In genomic region chr9:78439866-78440830, GRCh38 we compare ENCODE assay signal across 13 cellular contexts.
DNase-seq lines count a peak whose midpoint lies in the region; ATAC-seq, FAIRE-seq and TF ChIP-seq lines count a peak whose summit lies in the region.
"Had no signal": no experiment of that assay in that cellular context is flagged by ENCODE, and none has a peak within 500 bp of the region (broad histone marks: within the 10 kb centered on the region; RNA-seq: fewer than 3 reads in every experiment).

No MANE protein-coding gene starts in this region.

- H2BK120ac ChIP-seq in H1 (replicated peaks; ENCODE audit: low read depth, low read length) = peak overlapping the region; percentile 5

- H3K27ac ChIP-seq in H1 (ENCODE audit: low read depth, low read length) = no peak overlapping the region
- H3K27ac ChIP-seq in prostate gland = no peak overlapping the region
- H3K27ac ChIP-seq: 22Rv1, epithelial cell of prostate, left lung, spleen had no signal

- H2BK15ac ChIP-seq in H1 (ENCODE audit: low read length) = 0 out of 2 replicates have a peak overlapping the region, but pooled peaks have one; percentile 81

- H2BK20ac ChIP-seq in H1 (ENCODE audit: low read length) = no peak overlapping the region

- TF ChIP-seq RAD21 in H1 (IDR thresholded peaks at IDR 0.05 in 1 of 2, conservative IDR thresholded peaks at IDR 0.05 in 1 of 2; ENCODE audit: low read depth in 2 of 2, low read length in 2 of 2) = no peak

- no peaks in the 10 kb centered on the region for H3K79me1 ChIP-seq in H1 (ENCODE audit: low read depth, low read length)

- H3K9me3 ChIP-seq in H1 (ENCODE audit: insufficient read depth in 2 of 2, low read depth in 1 of 2, low read length in 1 of 2) (peaks cover 0 to 8% of the 10 kb centered on the region in 2 experiments; a peak in 1 of 4 replicates), prostate gland (no peaks in the 10 kb centered on the region)
- H3K9me3 ChIP-seq: left lung, spleen had no signal

- H3K79me2 ChIP-seq in H1 (ENCODE audit: control insufficient read depth in 1 of 2, insufficient read depth in 2 of 2, low read length in 2 of 2) = no peaks in the 10 kb centered on the region

- H3K27ac Mint-ChIP-seq in osteocyte (ENCODE audit: unreplicated experiment) = no peak overlapping the region
- H3K27ac Mint-ChIP-seq: activated naive CD4-positive, alpha-beta T cell treated with anti-CD3 and anti-CD28 coated beads, Interleukin-2, amount 50 U/mL, for 24 hours had no signal

- H3K36me3 Mint-ChIP-seq in osteocyte (ENCODE audit: unreplicated experiment) = no peaks in the 10 kb centered on the region
- H3K36me3 Mint-ChIP-seq: activated naive CD4-positive, alpha-beta T cell treated with anti-CD3 and anti-CD28 coated beads, Interleukin-2, amount 50 U/mL, for 24 hours had no signal

- intact Hi-C loops in prostate gland (cut with DNase I) = loop anchor here (10.0 kb wide), 1 partner anchor 165 kb away; no protein-coding TSS in a partner anchor

- no peak overlapping the region for H4K8ac ChIP-seq in H1 (ENCODE audit: extremely low read depth, insufficient read depth, low read length)

- H3K4me2 ChIP-seq in H1 (ENCODE audit: insufficient read depth in 1 of 2, low read depth in 2 of 2, low read length in 2 of 2) = peak overlapping the region; percentile 3 to 31; a peak in 3 of 4 replicates

- peak overlapping the region; percentile 30; the same call in 1 of the 2 replicates for H2BK5ac ChIP-seq in H1 (ENCODE audit: low read depth, low read length)

- 55% methylated on average over 10 of the region's 10 CpGs; no CpG with 5 or more reads in 1 of the 2 experiments for WGBS in H1 (ENCODE audit: extremely low coverage in 1 of 2, insufficient coverage in 1 of 2, insufficient read length in 1 of 2, insufficient replicate concordance in 2 of 2, low coverage in 1 of 2, low lambda C conversion rate in 2 of 2, missing lambda C conversion rate in 1 of 2), 2 experiments
- WGBS in prostate gland = 80% methylated on average over 10 of the region's 10 CpGs

- H3K56ac ChIP-seq in H1 (replicated peaks; ENCODE audit: insufficient read length, low read depth, low read length) = no peak overlapping the region

- H3K14ac ChIP-seq in H1 (ENCODE audit: insufficient read length) = no peak overlapping the region

- peaks cover 22% of the 10 kb centered on the region for H3K4me1 Mint-ChIP-seq in osteocyte (ENCODE audit: unreplicated experiment)

- H3K18ac ChIP-seq in H1 (ENCODE audit: extremely low read depth, low read length) = peak overlapping the region; percentile 40; the same call in 1 of the 2 replicates

- TF ChIP-seq POLR2A in H1 (IDR thresholded peaks at IDR 0.05; ENCODE audit: control extremely low read depth in 1 of 2, low read depth in 2 of 2, low read length in 2 of 2) (no peak), prostate gland (IDR thresholded peaks at IDR 0.05) (no peak)

- no peaks in the 10 kb centered on the region for H3K23me2 ChIP-seq in H1 (ENCODE audit: low read depth, low read length)

- 0 out of 2 replicates have a peak overlapping the region, but pooled peaks have one; percentile 82 for H2AK5ac ChIP-seq in H1 (ENCODE audit: low read depth, low read length)

- H3K27me3 ChIP-seq in H1 (replicated peaks in 1 of 4; ENCODE audit: control insufficient read depth in 3 of 4, extremely low read depth in 1 of 4, insufficient read depth in 3 of 4, low read length in 3 of 4) = no peaks in the 10 kb centered on the region
- no peaks in the 10 kb centered on the region for H3K27me3 ChIP-seq in prostate gland (replicated peaks; ENCODE audit: insufficient read depth)

- CTCF ChIA-PET in H1 (lab: Charles Lee; ENCODE audit: partially characterized antibody) = interaction anchor here (0.6 to 3.6 kb wide), 29 partner anchors 9 to 1222 kb away, joined by 3 to 27 read pairs (median 4); no protein-coding TSS in a partner anchor

- no peak overlapping the region for H2AFZ ChIP-seq in H1 (ENCODE audit: low read length)

- no peak overlapping the region for H4K5ac ChIP-seq in H1 (ENCODE audit: insufficient read length, low read depth, low read length)

- peaks cover 7 to 23% (median 17%) of the 10 kb centered on the region in 4 experiments for H3K4me1 ChIP-seq in H1 (replicated peaks in 1 of 4; ENCODE audit: control insufficient read depth in 3 of 4, insufficient read depth in 4 of 4, low read length in 3 of 4)
- no peaks in the 10 kb centered on the region for H3K4me1 ChIP-seq in prostate gland (replicated peaks)

- H3K9ac ChIP-seq in H1 (replicated peaks in 1 of 4; ENCODE audit: extremely low read depth in 1 of 4, low read depth in 3 of 4, low read length in 3 of 4) = no peak overlapping the region

- H4K91ac ChIP-seq in H1 (replicated peaks; ENCODE audit: insufficient read length, low read length) = no peak overlapping the region

- no peaks in the 10 kb centered on the region for H4K20me1 ChIP-seq in H1 (replicated peaks in 1 of 2; ENCODE audit: control insufficient read depth in 1 of 2, insufficient read depth in 2 of 2, low read length in 2 of 2)

- POLR2A ChIA-PET in H1 (lab: Charles Lee; ENCODE audit: partially characterized antibody) = no interaction called here

- peaks cover 0 to 6% (median 0%) of the 10 kb centered on the region in 4 experiments; a peak in 2 of 8 replicates for H3K36me3 ChIP-seq in H1 (ENCODE audit: control insufficient read depth in 2 of 4, insufficient read depth in 4 of 4, low read length in 3 of 4)
- H3K36me3 ChIP-seq in prostate gland = no peaks in the 10 kb centered on the region
- H3K36me3 ChIP-seq: left lung, spleen had no signal

- H3K27me3 Mint-ChIP-seq in osteocyte (ENCODE audit: unreplicated experiment) = no peaks in the 10 kb centered on the region

- H3K9me3 Mint-ChIP-seq in osteocyte (ENCODE audit: unreplicated experiment) = no peaks in the 10 kb centered on the region
- H3K9me3 Mint-ChIP-seq: activated naive CD4-positive, alpha-beta T cell treated with anti-CD3 and anti-CD28 coated beads, Interleukin-2, amount 50 U/mL, for 24 hours had no signal

- FAIRE-seq in H1 (lab: Jason Lieb, UNC) = peak; percentile 70

- no peak overlapping the region for H3K4ac ChIP-seq in H1 (replicated peaks; ENCODE audit: insufficient read length, low read depth, low read length)

- peak overlapping the region; percentile 66 for H3K4me3 Mint-ChIP-seq in osteocyte (ENCODE audit: unreplicated experiment)
- H3K4me3 Mint-ChIP-seq: activated naive CD4-positive, alpha-beta T cell treated with anti-CD3 and anti-CD28 coated beads, Interleukin-2, amount 50 U/mL, for 24 hours had no signal

- peak in 1 of 3 experiments; percentile 10; a peak in 1 of 4 replicates for TF ChIP-seq CTCF in H1 (IDR thresholded peaks at IDR 0.05; ENCODE audit: control extremely low read depth in 1 of 3, insufficient read depth in 1 of 3, low read depth in 1 of 3, low read length in 3 of 3)
- TF ChIP-seq CTCF in osteocyte (IDR thresholded peaks at IDR 0.05) = no peak
- TF ChIP-seq CTCF in prostate gland (IDR thresholded peaks at IDR 0.05) = no peak

- no peak for ATAC-seq in HG03378 (IDR thresholded peaks at IDR 0.05; ENCODE audit: unreplicated experiment)
- no peak for ATAC-seq in HG03460 (IDR thresholded peaks at IDR 0.05; ENCODE audit: unreplicated experiment)

- no peak for TF ChIP-seq EP300 in H1 (IDR thresholded peaks at IDR 0.05; ENCODE audit: borderline replicate concordance in 1 of 2, low read depth in 2 of 2, low read length in 2 of 2)

- no peak overlapping the region for H3K23ac ChIP-seq in H1 (ENCODE audit: insufficient read length)

- H3K4me3 ChIP-seq in H1 (ENCODE audit: extremely low read depth in 1 of 4, insufficient read depth in 2 of 4, low read depth in 3 of 4, low read length in 4 of 4) (peak overlapping the region in 1 of 4 experiments; percentile 11; a peak in 1 of 8 replicates), prostate gland (no peak overlapping the region)
- H3K4me3 ChIP-seq: left lung, spleen had no signal

- DNase-seq in NCI-H1105 (lab: John Stamatoyannopoulos, UW) (peak; percentile 63), NCI-H1105 treated with DMSO at 0.1 percent for 48 hours (lab: John Stamatoyannopoulos, UW) (no peak), NCI-H69 (lab: John Stamatoyannopoulos, UW) (peak; percentile 66), H1 (ENCODE audit: low read depth in 1 of 2, low spot score in 2 of 2) (peak in 1 of 2 experiments; percentile 54), osteocyte (ENCODE audit: extremely low spot score, unreplicated experiment) (no peak), prostate gland (ENCODE audit: low spot score) (no peak)

- no peak overlapping the region for H2BK12ac ChIP-seq in H1 (ENCODE audit: low read depth, low read length)

TF ChIP-seq in H1, 55 proteins besides CTCF, POLR2A, EP300 and RAD21:
- TF ChIP-seq RBBP5 (IDR thresholded peaks at IDR 0.05; ENCODE audit: borderline replicate concordance, low read depth, low read length) (no peak), HDAC2 (IDR thresholded peaks at IDR 0.05; ENCODE audit: borderline replicate concordance in 1 of 2, low read depth in 2 of 2, low read length in 2 of 2) (0 out of 4 replicates have a peak, but pooled peaks of 1 of the 2 experiments have one; percentile 21), YY1 (IDR thresholded peaks at IDR 0.05; ENCODE audit: low read depth, low read length) (0 out of 2 replicates have a peak, but pooled peaks have one; percentile 22)

Comparison
In these comparisons a context has a peak if more than half of its experiments do, and no peak if none do; other contexts are left out.
1. DNase-seq: peak in NCI-H1105 (single experiment) and NCI-H69 (single experiment); none in NCI-H1105 treated with DMSO at 0.1 percent for 48 hours (single experiment), osteocyte (single experiment) and prostate gland (single experiment).